ENCODE assay signal across 9 cellular contexts in genomic region chr9:94802795-94803194, GRCh38.
A peak's percentile ranks its signal among the peaks of the same experiment; 100 is the strongest.
DNase-seq lines count a peak whose midpoint lies in the region; ATAC-seq and TF ChIP-seq lines count a peak whose summit lies in the region.
"Had no signal": no experiment of that assay in that cellular context is flagged by ENCODE, and none has a peak within 500 bp of the region (broad histone marks: within the 10 kb centered on the region; RNA-seq: fewer than 3 reads in every experiment).

No MANE protein-coding gene starts in this region.

- H3K27me3 ChIP-seq in gastrocnemius medialis = no peaks in the 10 kb centered on the region

- no peaks in the 10 kb centered on the region for H3K36me3 Mint-ChIP-seq in natural killer cell

- in situ Hi-C loops in gastrocnemius medialis (cut with MboI; ENCODE audit: low sequenced_read_pairs in 4 of 4) = no loop called here

- ATAC-seq in GM18511 (IDR thresholded peaks at IDR 0.05; ENCODE audit: unreplicated experiment) = peak; percentile 72
- ATAC-seq in HG02973 (IDR thresholded peaks at IDR 0.05; ENCODE audit: unreplicated experiment) = peak; percentile 66
- peak in 2 of 3 donors; percentile 29 to 55 for ATAC-seq in natural killer cell
- no peak for ATAC-seq in gastrocnemius medialis
- ATAC-seq in HG03159 (IDR thresholded peaks at IDR 0.05; ENCODE audit: unreplicated experiment) = no peak
- ATAC-seq in GM19467 (IDR thresholded peaks at IDR 0.05; ENCODE audit: unreplicated experiment) = no peak
- ATAC-seq: naive thymus-derived CD4-positive, alpha-beta T cell had no signal

- peak; percentile 39 to 48 for DNase-seq in activated CD4-positive, alpha-beta T cell treated with anti-CD3 and anti-CD28 coated beads, Interleukin-2, amount 50 U/mL, for 48 hours
- DNase-seq in natural killer cell (no peak), gastrocnemius medialis (no peak), NCI-H1694 (lab: John Stamatoyannopoulos, UW) (no peak)

- no peak overlapping the region for H3K4me3 Mint-ChIP-seq in natural killer cell

- no peaks in the 10 kb centered on the region for H3K36me3 ChIP-seq in gastrocnemius medialis

- H3K4me1 Mint-ChIP-seq in natural killer cell = peaks cover 15 to 24% of the 10 kb centered on the region in 2 donors

- peak overlapping the region in 2 of 4 donors; percentile 5 to 24 for H3K27ac ChIP-seq in gastrocnemius medialis

- intact Hi-C loops in natural killer cell (cut with micrococcal nuclease) = loop anchor here (5.0 kb wide), 1 partner anchor 75 kb away; no protein-coding TSS in a partner anchor
- intact Hi-C loops in gastrocnemius medialis (cut with DNase I; ENCODE audit: low total_unique reads) = loop anchor here (5.0 kb wide), 1 partner anchor 120 kb away; no protein-coding TSS in a partner anchor

- TF ChIP-seq POLR2A in gastrocnemius medialis (IDR thresholded peaks at IDR 0.05) = no peak

- H3K4me1 ChIP-seq in gastrocnemius medialis = peaks cover 61 to 65% of the 10 kb centered on the region in 2 donors

- TF ChIP-seq CTCF in natural killer cell (IDR thresholded peaks at IDR 0.05) (no peak), gastrocnemius medialis (IDR thresholded peaks at IDR 0.05 in 4 of 5, conservative IDR thresholded peaks at IDR 0.05 in 1 of 5) (no peak)

- no peaks in the 10 kb centered on the region for H3K9me3 Mint-ChIP-seq in natural killer cell
- H3K9me3 Mint-ChIP-seq: naive thymus-derived CD4-positive, alpha-beta T cell had no signal

- no peak overlapping the region for H3K4me3 ChIP-seq in gastrocnemius medialis

- H3K27ac Mint-ChIP-seq in natural killer cell = peak overlapping the region; percentile 21 to 56
- H3K27ac Mint-ChIP-seq: naive thymus-derived CD4-positive, alpha-beta T cell had no signal

- no peaks in the 10 kb centered on the region for H3K9me3 ChIP-seq in gastrocnemius medialis

- H3K27me3 Mint-ChIP-seq in natural killer cell (ENCODE audit: low read depth in 2 of 2) = no peaks in the 10 kb centered on the region
- H3K27me3 Mint-ChIP-seq: naive thymus-derived CD4-positive, alpha-beta T cell had no signal

Comparison
In these comparisons a context has a peak if more than half of its experiments do, and no peak if none do; other contexts are left out.
1. ATAC-seq: peak in GM18511 (single experiment), HG02973 (single experiment) and natural killer cell (2 of 3); none in gastrocnemius medialis (0 of 2), HG03159 (single experiment) and GM19467 (single experiment).
2. DNase-seq: peak in activated CD4-positive, alpha-beta T cell treated with anti-CD3 and anti-CD28 coated beads, Interleukin-2, amount 50 U/mL, for 48 hours (2 of 2); none in natural killer cell (single experiment), gastrocnemius medialis (0 of 2) and NCI-H1694 (single experiment).